In the genomic region with DNA sequence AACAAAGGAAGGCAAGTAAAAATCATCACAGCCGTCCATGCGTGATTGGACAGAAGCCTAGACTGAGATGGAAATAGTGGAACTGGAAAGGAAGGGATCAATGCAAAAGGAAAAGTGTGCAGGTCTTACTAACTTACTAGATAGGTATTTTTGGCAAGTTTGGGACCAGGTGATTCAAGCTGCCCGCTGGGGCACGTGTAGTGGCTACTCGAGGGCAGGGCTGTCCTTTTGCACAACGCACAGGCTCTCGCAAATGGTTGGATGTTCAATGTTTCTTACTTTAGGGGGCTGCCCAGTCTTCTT, we compare ENCODE assay signal across 8 cellular contexts. TPM values are rescaled to one million over a fixed set of nuclear protein-coding genes. Genes with fewer than 3 reads are reported as not detected.
DNase-seq lines count a peak whose midpoint lies in the region; ATAC-seq and TF ChIP-seq lines count a peak whose summit lies in the region.

No MANE protein-coding gene starts in this region.

- H3K27me3 ChIP-seq in BJ (ENCODE audit: control insufficient read depth, insufficient read depth, low read length) = 0 out of 2 replicates have a peak, but pooled peaks cover 1% of the 10 kb centered on the region

- POLR2A ChIA-PET in BJ (lab: Charles Lee) = no interaction called here

- peak overlapping the region; percentile 84 for H3K4me3 ChIP-seq in BJ (ENCODE audit: low read depth, low read length)
- H3K4me3 ChIP-seq in Jurkat, Clone E6-1 (ENCODE audit: low read length) = peak overlapping the region; percentile 95

- no peak for DNase-seq in BJ (ENCODE audit: low read depth)
- DNase-seq in Jurkat, Clone E6-1 (ENCODE audit: low read depth, low spot score) = no peak
- no peak for DNase-seq in chondrocyte (ENCODE audit: low spot score)
- DNase-seq in natural killer cell = no peak
- no peak for DNase-seq in GM13976 (ENCODE audit: low spot score)
- DNase-seq in iPS-NIHi7 (ENCODE audit: extremely low spot score) = no peak

- CTCF ChIA-PET in BJ (lab: Yijun Ruan, JAX) = no interaction called here

- no peak for TF ChIP-seq CTCF in BJ (IDR thresholded peaks at IDR 0.05; ENCODE audit: insufficient read depth, low read depth, low read length)
- TF ChIP-seq CTCF in chondrocyte (IDR thresholded peaks at IDR 0.05) = no peak
- no peak for TF ChIP-seq CTCF in natural killer cell (IDR thresholded peaks at IDR 0.05)
- TF ChIP-seq CTCF in GM13976 (IDR thresholded peaks at IDR 0.05; ENCODE audit: borderline replicate concordance, control extremely low read depth, extremely low read depth, insufficient read depth, missing control alignments) = no peak

- in situ Hi-C loops in GM13976 (cut with MboI; ENCODE audit: low sequenced_read_pairs, unreplicated experiment) = no loop called here

- H3K4me1 Mint-ChIP-seq in chondrocyte (ENCODE audit: low read depth) (peaks cover 17% of the 10 kb centered on the region), natural killer cell (peaks cover 17 to 22% of the 10 kb centered on the region in 2 donors)

- H3K27ac Mint-ChIP-seq in chondrocyte (ENCODE audit: unreplicated experiment) (peak overlapping the region; percentile 76), natural killer cell (peak overlapping the region; percentile 76 to 83)

- peak overlapping the region; percentile 69 for H3K4me3 Mint-ChIP-seq in chondrocyte (ENCODE audit: unreplicated experiment)
- H3K4me3 Mint-ChIP-seq in natural killer cell = peak overlapping the region; percentile 92

- no peaks in the 10 kb centered on the region for H3K36me3 ChIP-seq in BJ (ENCODE audit: control insufficient read depth, insufficient read depth, low read length)

- H3K9me3 Mint-ChIP-seq in chondrocyte (ENCODE audit: low read depth) (no peaks in the 10 kb centered on the region), natural killer cell (no peaks in the 10 kb centered on the region)

- peaks cover 3% of the 10 kb centered on the region for H3K36me3 Mint-ChIP-seq in chondrocyte (ENCODE audit: low read depth)
- peaks cover 7% of the 10 kb centered on the region for H3K36me3 Mint-ChIP-seq in natural killer cell

- H3K27me3 Mint-ChIP-seq in chondrocyte (ENCODE audit: low read depth) (peaks cover 2% of the 10 kb centered on the region), natural killer cell (ENCODE audit: low read depth in 2 of 2) (peaks cover 0 to 14% of the 10 kb centered on the region in 2 donors)

- intact Hi-C loops in natural killer cell (cut with micrococcal nuclease) = loop anchor here (2.0 to 5.0 kb wide), 4 partner anchors 156 to 930 kb away; partner anchors contain the start of genes EFCAB7, ITGB3BP, PGM1 and USP1

- ATAC-seq in natural killer cell = no peak
- no peak for ATAC-seq in HG02884 (IDR thresholded peaks at IDR 0.05; ENCODE audit: unreplicated experiment)
- no peak for ATAC-seq in HG03354 (IDR thresholded peaks at IDR 0.05; ENCODE audit: poor library complexity, severe bottlenecking, unreplicated experiment)

RNA-seq across cellular contexts. Expression of gene ALG6, which starts 0.6 kb away (rescaled TPM):
- polyA plus RNA-seq in BJ (2011; rRNA removed) = 3.1 and 7.6 TPM in 2 replicates
- polyA minus RNA-seq in BJ (2011; rRNA and poly(A)+ RNA removed) = 1.7 and 2.7 TPM in 2 replicates
- 32.0 TPM for polyA plus RNA-seq in Jurkat, Clone E6-1 (2012; ENCODE audit: insufficient read depth, insufficient read length)
- 7.5 to 11.6 TPM (median 8.5 TPM) in 3 replicates for total RNA-seq in chondrocyte
- total RNA-seq in natural killer cell = 10 to 100 TPM; 21.3 to 28.0 (median 23.4) TPM

RNA-seq across cellular contexts. Expression of gene FOXD3, which starts 44.5 kb away (rescaled TPM):
- not detected in 2 replicates for polyA plus RNA-seq in BJ (2011; rRNA removed)
- polyA minus RNA-seq in BJ (2011; rRNA and poly(A)+ RNA removed) = not detected in 2 replicates
- 3.7 TPM for polyA plus RNA-seq in Jurkat, Clone E6-1 (2012; ENCODE audit: insufficient read depth, insufficient read length)
- total RNA-seq in chondrocyte (not detected in 3 replicates), natural killer cell (not detected)
